ENCODE assay signal across 10 cellular contexts in the genomic region with DNA sequence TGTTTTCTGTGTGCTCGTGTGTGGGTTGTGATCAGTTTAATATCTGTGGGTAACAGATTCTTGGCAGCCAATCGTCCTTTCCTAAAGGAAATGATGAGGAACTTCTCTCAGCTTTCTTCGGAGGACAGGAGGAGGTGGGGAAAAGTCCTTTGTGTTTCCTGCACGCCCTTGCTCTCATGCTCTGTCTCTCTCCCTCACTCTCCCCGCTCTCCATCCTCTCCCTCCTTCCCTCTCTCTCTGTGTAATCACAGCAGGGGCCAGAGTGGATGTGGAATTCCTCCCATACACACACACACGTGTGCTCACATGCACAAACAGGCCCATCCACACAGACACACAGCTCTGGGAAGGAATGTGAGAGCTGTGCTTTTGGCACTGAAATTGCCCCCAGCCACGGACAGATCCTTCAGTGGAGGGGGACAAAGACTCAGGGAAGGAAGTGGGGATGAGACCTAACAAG.
DNase-seq lines count a peak whose midpoint lies in the region; ATAC-seq and TF ChIP-seq lines count a peak whose summit lies in the region.
"Had no signal": no experiment of that assay in that cellular context is flagged by ENCODE, and none has a peak within 500 bp of the region (broad histone marks: within the 10 kb centered on the region; RNA-seq: fewer than 3 reads in every experiment).

No MANE protein-coding gene starts in this region.

- no peaks in the 10 kb centered on the region for H3K9me3 ChIP-seq in left ventricle myocardium inferior (replicated peaks)
- H3K9me3 ChIP-seq in transverse colon, result no peaks in the 10 kb centered on the region

- ATAC-seq in GM18873 (IDR thresholded peaks at IDR 0.05; ENCODE audit: low FRiP score, unreplicated experiment), result no peak
- no peak for ATAC-seq in GM21717 (IDR thresholded peaks at IDR 0.05; ENCODE audit: unreplicated experiment)

- H3K4me1 ChIP-seq in left ventricle myocardium inferior, result peaks cover 45% of the 10 kb centered on the region
- H3K4me1 ChIP-seq in transverse colon, result peaks cover 0 to 37% (median 16%) of the 10 kb centered on the region in 4 donors

- H3K27me3 Mint-ChIP-seq in dendritic cell treated with granulocyte-macrophage colony-stimulating factor and Interleukin-4, amounts not matched to agents 40 ng/mL and 50 ng/mL, for 4 days, result no peaks in the 10 kb centered on the region
- H3K27me3 Mint-ChIP-seq: B cell had no signal

- no peak for TF ChIP-seq CTCF in left ventricle myocardium inferior (IDR thresholded peaks at IDR 0.05; ENCODE audit: borderline replicate concordance)
- TF ChIP-seq CTCF in transverse colon (IDR thresholded peaks at IDR 0.05), result no peak

- TF ChIP-seq POLR2A in transverse colon (IDR thresholded peaks at IDR 0.05), result no peak

- H3K27me3 ChIP-seq in left ventricle myocardium inferior (ENCODE audit: low read depth), result no peaks in the 10 kb centered on the region
- H3K27me3 ChIP-seq in transverse colon, result no peaks in the 10 kb centered on the region

- no peak for TF ChIP-seq EP300 in transverse colon (IDR thresholded peaks at IDR 0.05; ENCODE audit: low read depth)

- H3K36me3 ChIP-seq in left ventricle myocardium inferior (peaks cover 33% of the 10 kb centered on the region), transverse colon (peaks cover 0 to 18% (median 0%) of the 10 kb centered on the region in 4 donors)

- peaks cover 92% of the 10 kb centered on the region for H3K36me3 Mint-ChIP-seq in dendritic cell treated with granulocyte-macrophage colony-stimulating factor and Interleukin-4, amounts not matched to agents 40 ng/mL and 50 ng/mL, for 4 days (ENCODE audit: low read depth)

- WGBS in transverse colon (ENCODE audit: low coverage in 1 of 2), 2 donors, result 53 to 60% methylated on average over 4 to 7 of the region's 7 CpGs

- intact Hi-C loops in left ventricle myocardium inferior (cut with micrococcal nuclease), result no loop called here
- intact Hi-C loops in cardiac septum (cut with DNase I), result loop anchor here (5.0 to 10.0 kb wide), 2 partner anchors 73 to 291 kb away; no protein-coding TSS in a partner anchor
- intact Hi-C loops in dendritic cell treated with granulocyte-macrophage colony-stimulating factor and Interleukin-4, amounts not matched to agents 40 ng/mL and 50 ng/mL, for 4 days (cut with micrococcal nuclease), result loop anchor here (5.0 kb wide), 1 partner anchor 293 kb away; no protein-coding TSS in a partner anchor
- intact Hi-C loops in transverse colon (cut with DNase I; ENCODE audit: low total_unique reads), result no loop called here

- no peak overlapping the region for H3K4me3 ChIP-seq in left ventricle myocardium inferior
- H3K4me3 ChIP-seq in transverse colon, result no peak overlapping the region

- peak overlapping the region; percentile 6 for H3K27ac Mint-ChIP-seq in dendritic cell treated with granulocyte-macrophage colony-stimulating factor and Interleukin-4, amounts not matched to agents 40 ng/mL and 50 ng/mL, for 4 days
- H3K27ac Mint-ChIP-seq: B cell had no signal

- DNase-seq in left ventricle myocardium inferior (no peak), cardiac septum (ENCODE audit: low spot score) (no peak), myocyte (ENCODE audit: low read depth) (peak; percentile 41), transverse colon (no peak)
- DNase-seq in activated CD8-positive, alpha-beta memory T cell treated with anti-CD3 and anti-CD28 coated beads, Interleukin-2, amount 50 U/mL, for 48 hours, result no peak
- DNase-seq: NCI-H1048 had no signal

- H3K9me3 Mint-ChIP-seq in dendritic cell treated with granulocyte-macrophage colony-stimulating factor and Interleukin-4, amounts not matched to agents 40 ng/mL and 50 ng/mL, for 4 days, result no peaks in the 10 kb centered on the region

- H3K4me1 Mint-ChIP-seq in dendritic cell treated with granulocyte-macrophage colony-stimulating factor and Interleukin-4, amounts not matched to agents 40 ng/mL and 50 ng/mL, for 4 days (ENCODE audit: low read depth), result no peaks in the 10 kb centered on the region
- H3K4me1 Mint-ChIP-seq: B cell had no signal

- in situ Hi-C loops in transverse colon (cut with MboI; ENCODE audit: low pct_ligation_motif_present in 1 of 4, low pct_unique_long_range_greater_than_20kb in 1 of 4, low sequenced_read_pairs in 3 of 4), result no loop called here

- H3K27ac ChIP-seq in left ventricle myocardium inferior (replicated peaks) (peak overlapping the region; percentile 30), transverse colon (peak overlapping the region; percentile 60 to 82 (median 77))

- H3K4me3 Mint-ChIP-seq in dendritic cell treated with granulocyte-macrophage colony-stimulating factor and Interleukin-4, amounts not matched to agents 40 ng/mL and 50 ng/mL, for 4 days, result no peak overlapping the region
- H3K4me3 Mint-ChIP-seq: B cell had no signal

Comparison
In these comparisons a context has a peak if more than half of its experiments do, and no peak if none do; other contexts are left out.
1. intact Hi-C loops: an anchor here in cardiac septum (5.0 to 10.0 kb wide) and dendritic cell treated with granulocyte-macrophage colony-stimulating factor and Interleukin-4, amounts not matched to agents 40 ng/mL and 50 ng/mL, for 4 days (5.0 kb wide); none called in left ventricle myocardium inferior and transverse colon.